9 cellular contexts compared by ENCODE assay signal in genomic region chr2:97661927-97662326, GRCh38. TPM values are rescaled to one million over a fixed set of nuclear protein-coding genes. Genes with fewer than 3 reads are reported as not detected.
A peak's percentile ranks its signal among the peaks of the same experiment; 100 is the strongest.
DNase-seq lines count a peak whose midpoint lies in the region; ATAC-seq and TF ChIP-seq lines count a peak whose summit lies in the region.
"Had no signal": no experiment of that assay in that cellular context is flagged by ENCODE, and none has a peak within 500 bp of the region (broad histone marks: within the 10 kb centered on the region; RNA-seq: fewer than 3 reads in every experiment).

No MANE protein-coding gene starts in this region.

- no peak overlapping the region for H3K9ac ChIP-seq in HUES64 (ENCODE audit: low read depth, low read length)

- H3K27me3 ChIP-seq in HUES64 (ENCODE audit: insufficient read depth, low read length), result no peaks in the 10 kb centered on the region
- no peaks in the 10 kb centered on the region for H3K27me3 ChIP-seq in breast epithelium
- H3K27me3 ChIP-seq in left lung, result no peaks in the 10 kb centered on the region

- peaks cover 37% of the 10 kb centered on the region for H3K4me1 Mint-ChIP-seq in nephron progenitor cell

- peaks cover 29% of the 10 kb centered on the region for H3K36me3 ChIP-seq in HUES64 (ENCODE audit: insufficient read depth, low read length)
- peaks cover 5% of the 10 kb centered on the region for H3K36me3 ChIP-seq in breast epithelium
- H3K36me3 ChIP-seq in left lung, result peaks cover 0 to 34% of the 10 kb centered on the region in 2 donors

- TF ChIP-seq CTCF in C4-2B (conservative IDR thresholded peaks at IDR 0.05) (no peak), breast epithelium (IDR thresholded peaks at IDR 0.05) (no peak), nephron progenitor cell (IDR thresholded peaks at IDR 0.05) (no peak), left lung (IDR thresholded peaks at IDR 0.05) (no peak)

- TF ChIP-seq POLR2A in breast epithelium (IDR thresholded peaks at IDR 0.05), result no peak

- H3K4me3 ChIP-seq in HUES64 (ENCODE audit: low read length), result peak overlapping the region; percentile 74; the same call in 1 of the 2 replicates
- H3K4me3 ChIP-seq in breast epithelium, result peak overlapping the region in 2 of 3 donors; percentile 77 to 81
- peak overlapping the region in 1 of 2 donors; percentile 75 for H3K4me3 ChIP-seq in left lung

- H3K27ac Mint-ChIP-seq in nephron progenitor cell, result no peak overlapping the region

- DNase-seq in breast epithelium (ENCODE audit: low spot score in 2 of 2), result no peak
- no peak for DNase-seq in nephron progenitor cell
- no peak for DNase-seq in HuH-7.5 (ENCODE audit: low spot score)
- no peak for DNase-seq in left lung
- no peak for DNase-seq in COR-L47 (lab: John Stamatoyannopoulos, UW)

- WGBS in HUES64, result 85% methylated on average over 6 of the region's 6 CpGs

- no peaks in the 10 kb centered on the region for H3K9me3 Mint-ChIP-seq in nephron progenitor cell

- H3K27ac ChIP-seq in C4-2B (peak overlapping the region; percentile 93; the same call in 1 of the 2 replicates), HUES64 (ENCODE audit: low read depth, low read length) (peak overlapping the region; percentile 6; the same call in 1 of the 2 replicates), breast epithelium (peak overlapping the region; percentile 21 to 98), left lung (peak overlapping the region in 1 of 2 donors; percentile 94)

- H3K27me3 Mint-ChIP-seq in nephron progenitor cell (ENCODE audit: low read depth, poor library complexity), result no peaks in the 10 kb centered on the region

- no peak for ATAC-seq in left lung
- ATAC-seq in HG02588 (IDR thresholded peaks at IDR 0.05; ENCODE audit: unreplicated experiment), result no peak

- peaks cover 17% of the 10 kb centered on the region; the same call in 1 of the 2 replicates for H3K4me1 ChIP-seq in HUES64 (ENCODE audit: insufficient read depth, low read length)
- peaks cover 3 to 16% of the 10 kb centered on the region in 2 donors for H3K4me1 ChIP-seq in breast epithelium
- peaks cover 0 to 37% of the 10 kb centered on the region in 2 donors for H3K4me1 ChIP-seq in left lung

- H3K9me3 ChIP-seq in HUES64 (ENCODE audit: insufficient read depth, low read depth, low read length) (no peaks in the 10 kb centered on the region), breast epithelium (no peaks in the 10 kb centered on the region), left lung (no peaks in the 10 kb centered on the region)

- H3K36me3 Mint-ChIP-seq in nephron progenitor cell (ENCODE audit: low read depth), result peaks cover 20% of the 10 kb centered on the region

- peak overlapping the region; percentile 93 for H3K4me3 Mint-ChIP-seq in nephron progenitor cell

- intact Hi-C loops in breast epithelium (cut with DNase I; ENCODE audit: low total_unique reads) (no loop called here), left lung (cut with DNase I) (no loop called here)

RNA-seq across cellular contexts. Expression of gene ACTR1B, which starts 1.9 kb away (rescaled TPM):
- polyA plus RNA-seq in HUES64 (2013, experiment 1 of 2), result 32.0 TPM
- polyA plus RNA-seq in HUES64 (2013, experiment 2 of 2), result 42.0 TPM
- total RNA-seq in breast epithelium, result 10 to 100 TPM; 59.6 to 74.6 (median 61.9) TPM
- 10 to 100 TPM; 58.0 to 67.2 TPM for total RNA-seq in left lung

RNA-seq across cellular contexts. Expression of gene C2orf92, which starts 7.6 kb away (rescaled TPM):
- 2.0 TPM for polyA plus RNA-seq in HUES64 (2013, experiment 1 of 2)
- 2.6 TPM for polyA plus RNA-seq in HUES64 (2013, experiment 2 of 2)
- total RNA-seq in breast epithelium (10 to 100 TPM; 11.2 to 49.5 (median 27.9) TPM), left lung (1 to 10 TPM; 7.6 to 8.9 TPM)

RNA-seq across cellular contexts. Expression of gene COX5B, which starts 16.1 kb away (rescaled TPM):
- polyA plus RNA-seq in HUES64 (2013, experiment 1 of 2), result 251 TPM
- 255 TPM for polyA plus RNA-seq in HUES64 (2013, experiment 2 of 2)
- 100 to 1,000 TPM; 352 to 396 (median 362) TPM for total RNA-seq in breast epithelium
- total RNA-seq in left lung, result 100 to 1,000 TPM; 167 to 173 TPM

RNA-seq across cellular contexts. Expression of gene ZAP70, which starts 51.4 kb away (rescaled TPM):
- polyA plus RNA-seq in HUES64 (2013, experiment 1 of 2), result 1.4 TPM
- polyA plus RNA-seq in HUES64 (2013, experiment 2 of 2), result 1.2 TPM
- 1 to 10 TPM; 4.0 to 7.3 (median 4.9) TPM for total RNA-seq in breast epithelium
- total RNA-seq in left lung, result 1 to 10 TPM; 5.6 to 8.3 TPM
- total RNA-seq: SK-MEL-5 had no signal
